In the genomic region with DNA sequence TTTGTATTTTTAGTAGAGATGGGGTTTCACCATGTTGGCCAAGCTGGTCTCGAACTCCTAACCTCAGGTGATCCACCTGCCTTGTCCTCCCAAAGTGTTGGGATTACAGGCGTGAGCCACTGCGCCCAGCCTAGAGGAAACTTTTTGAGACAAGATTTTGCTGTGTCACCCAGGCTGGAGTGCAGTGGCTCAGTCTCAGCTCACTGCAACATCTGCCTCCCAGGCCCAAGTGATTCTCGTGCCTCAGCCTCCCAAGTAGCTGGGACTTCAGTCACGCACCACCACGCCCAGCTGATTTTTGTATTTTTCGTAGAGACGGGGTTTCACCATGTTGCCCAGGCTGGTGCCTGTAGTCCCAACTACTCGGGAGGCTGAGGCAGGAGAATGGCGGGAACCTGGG, we compare ENCODE assay signal across 1 cellular context. TPM values are rescaled to one million over a fixed set of nuclear protein-coding genes. Genes with fewer than 3 reads are reported as not detected.
"Had no signal": no experiment of that assay in that cellular context is flagged by ENCODE, and none has a peak within 500 bp of the region (broad histone marks: within the 10 kb centered on the region; RNA-seq: fewer than 3 reads in every experiment).

No MANE protein-coding gene starts in this region.

RNA-seq across cellular contexts. Expression of gene SHISA4, which starts 49.6 kb away (rescaled TPM):
- total RNA-seq: OCI-LY7 had no signal
